Comparison of ENCODE assay signal across 9 cellular contexts in genomic region chr6:26217714-26218075, GRCh38.
DNase-seq lines count a peak whose midpoint lies in the region; ATAC-seq and TF ChIP-seq lines count a peak whose summit lies in the region.
"Had no signal": no experiment of that assay in that cellular context is flagged by ENCODE, and none has a peak within 500 bp of the region (broad histone marks: within the 10 kb centered on the region; RNA-seq: fewer than 3 reads in every experiment).

No MANE protein-coding gene starts in this region.

- no peak for DNase-seq in GM12864 (ENCODE audit: low read depth)
- DNase-seq in NCI-H69 (lab: John Stamatoyannopoulos, UW): peak; percentile 62
- peak; percentile 87 for DNase-seq in endodermal cell
- DNase-seq in trophoblast cell: peak in 1 of 2 donors; percentile 33
- no peak for DNase-seq in iPS-NIHi7 (ENCODE audit: extremely low spot score)
- no peak for DNase-seq in GDM1 (lab: John Stamatoyannopoulos, UW)
- no peak for DNase-seq in A172 (ENCODE audit: low spot score)

- no peak overlapping the region for H3K4me3 Mint-ChIP-seq in endodermal cell
- H3K4me3 Mint-ChIP-seq: IgD-negative memory B cell had no signal

- H4K91ac ChIP-seq in trophoblast cell (ENCODE audit: low read depth, low read length): peak overlapping the region; percentile 65

- H3K23ac ChIP-seq in trophoblast cell (ENCODE audit: low read length): no peak overlapping the region

- no peaks in the 10 kb centered on the region for H3K36me3 ChIP-seq in endodermal cell (ENCODE audit: control insufficient read depth, insufficient read depth, low read length)
- no peaks in the 10 kb centered on the region for H3K36me3 ChIP-seq in trophoblast cell (ENCODE audit: control insufficient read depth in 1 of 2, insufficient read depth in 2 of 2, low read length in 2 of 2)

- H3K9me3 ChIP-seq in endodermal cell (ENCODE audit: control insufficient read depth, low read length) (no peaks in the 10 kb centered on the region), trophoblast cell (ENCODE audit: insufficient read depth, low read depth, low read length) (no peaks in the 10 kb centered on the region)

- H2AK5ac ChIP-seq in trophoblast cell (ENCODE audit: low read length): no peak overlapping the region

- ATAC-seq in GM21360 (IDR thresholded peaks at IDR 0.05; ENCODE audit: unreplicated experiment): no peak

- no peak overlapping the region for H2BK12ac ChIP-seq in trophoblast cell (ENCODE audit: low read length)

- no peak overlapping the region for H3K27ac Mint-ChIP-seq in endodermal cell
- H3K27ac Mint-ChIP-seq: IgD-negative memory B cell had no signal

- H3K79me1 ChIP-seq in trophoblast cell (ENCODE audit: low read length): peaks cover 12% of the 10 kb centered on the region

- H4K12ac ChIP-seq in trophoblast cell (ENCODE audit: low read depth, low read length): no peak overlapping the region

- H3K4ac ChIP-seq in trophoblast cell (ENCODE audit: low read depth, low read length): no peak overlapping the region

- H3K4me2 ChIP-seq in trophoblast cell (ENCODE audit: low read length): peak overlapping the region; percentile 49

- H3K79me2 ChIP-seq in trophoblast cell (ENCODE audit: control insufficient read depth, insufficient read depth, low read length, poor library complexity): no peaks in the 10 kb centered on the region

- peak overlapping the region; percentile 97 for H3K27ac ChIP-seq in endodermal cell (ENCODE audit: low read depth, low read length)
- peak overlapping the region; percentile 88 for H3K27ac ChIP-seq in trophoblast cell (ENCODE audit: low read depth, low read length)

- peak overlapping the region; percentile 85 for H3K9ac ChIP-seq in endodermal cell (ENCODE audit: extremely low read depth, low read length, poor library complexity, severe bottlenecking)
- no peak overlapping the region for H3K9ac ChIP-seq in trophoblast cell (ENCODE audit: low read length)

- no peak overlapping the region for H3K18ac ChIP-seq in trophoblast cell (ENCODE audit: low read length)

- H3K14ac ChIP-seq in trophoblast cell (ENCODE audit: low read length): no peak overlapping the region

- H2AFZ ChIP-seq in trophoblast cell (ENCODE audit: insufficient read depth, low read length, poor library complexity): no peak overlapping the region

- no peaks in the 10 kb centered on the region for H3K9me3 Mint-ChIP-seq in endodermal cell
- H3K9me3 Mint-ChIP-seq: IgD-negative memory B cell had no signal

- H3K4me3 ChIP-seq in GM12864 (ENCODE audit: low read depth, low read length) (peak overlapping the region; percentile 50), endodermal cell (ENCODE audit: low read length) (peak overlapping the region; percentile 88), trophoblast cell (ENCODE audit: low read depth, low read length) (peak overlapping the region; percentile 41)

- H3K4me1 ChIP-seq in endodermal cell (ENCODE audit: control insufficient read depth, insufficient read depth, low read length): no peaks in the 10 kb centered on the region
- peaks cover 2 to 12% of the 10 kb centered on the region in 2 experiments for H3K4me1 ChIP-seq in trophoblast cell (ENCODE audit: control insufficient read depth in 1 of 2, insufficient read depth in 2 of 2, low read length in 2 of 2)

- no peaks in the 10 kb centered on the region for H3K36me3 Mint-ChIP-seq in endodermal cell (ENCODE audit: low read depth)
- H3K36me3 Mint-ChIP-seq: IgD-negative memory B cell had no signal

- no peaks in the 10 kb centered on the region for H3K27me3 Mint-ChIP-seq in endodermal cell (ENCODE audit: insufficient read depth)
- H3K27me3 Mint-ChIP-seq: IgD-negative memory B cell had no signal

- H3K27me3 ChIP-seq in endodermal cell (ENCODE audit: control insufficient read depth, insufficient read depth, low read length, poor library complexity, severe bottlenecking): no peaks in the 10 kb centered on the region
- H3K27me3 ChIP-seq in trophoblast cell (ENCODE audit: insufficient read depth, low read length): no peaks in the 10 kb centered on the region

- H2BK5ac ChIP-seq in trophoblast cell (ENCODE audit: low read depth, low read length, poor library complexity): no peak overlapping the region

- WGBS in endodermal cell (ENCODE audit: insufficient coverage in 1 of 2, insufficient read length in 1 of 2), 2 experiments: 18 to 38% methylated on average over 2 to 10 of the region's 10 CpGs
- WGBS in trophoblast cell (ENCODE audit: extremely low coverage, insufficient coverage, insufficient read length): no CpG with 5 or more reads among the region's 10 CpGs

- TF ChIP-seq CTCF in GM12864 (IDR thresholded peaks at IDR 0.05; ENCODE audit: low read depth, low read length, missing control alignments) (no peak), endodermal cell (conservative IDR thresholded peaks at IDR 0.05) (no peak)

- H3K4me1 Mint-ChIP-seq in endodermal cell: peaks cover 19% of the 10 kb centered on the region

- H2BK120ac ChIP-seq in trophoblast cell (ENCODE audit: insufficient read depth, low read length, poor library complexity): no peak overlapping the region

- H4K8ac ChIP-seq in trophoblast cell (ENCODE audit: low read depth, low read length): peak overlapping the region; percentile 53

Comparison
In these comparisons a context has a peak if more than half of its experiments do, and no peak if none do; other contexts are left out.
1. DNase-seq: peak in NCI-H69 (single experiment) and endodermal cell (single experiment); none in GM12864 (single experiment), iPS-NIHi7 (single experiment), GDM1 (single experiment) and A172 (single experiment).
2. Peak in every context shown above with its lines, with median percentiles within 50 percentile points of each other: H3K4me3 ChIP-seq.